2 cellular contexts compared by ENCODE assay signal in the genomic region with DNA sequence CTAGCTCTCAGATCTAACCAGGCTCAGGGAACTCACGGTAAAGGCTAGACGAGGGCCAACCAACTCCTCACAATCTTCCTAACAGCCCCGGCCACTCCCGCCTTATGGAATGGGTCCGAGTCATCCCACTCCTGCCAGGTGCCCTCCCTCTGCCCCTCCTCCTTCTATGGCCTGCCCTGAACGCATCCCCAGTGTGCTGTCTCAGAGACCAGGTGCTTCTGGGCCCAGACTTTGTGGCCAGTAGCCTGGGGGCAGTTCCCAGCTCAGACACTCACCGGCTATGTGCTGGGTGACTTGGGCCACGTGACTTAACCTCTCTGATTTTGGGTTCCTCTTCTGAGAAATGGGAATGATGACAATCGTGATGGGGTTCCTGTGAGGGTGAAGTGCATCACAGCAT.
TF ChIP-seq lines count a peak whose summit lies in the region.

No MANE protein-coding gene starts in this region.

TF ChIP-seq in GM23338, 12 proteins besides CTCF, POLR2A, EP300 and RAD21:
- no peak for TF ChIP-seq EZH2 (IDR thresholded peaks at IDR 0.05; ENCODE audit: low read depth, unreplicated experiment)
- TF ChIP-seq CREB1 (CRISPR knock-in tag; IDR thresholded peaks at IDR 0.05; ENCODE audit: low read depth), result no peak
- no peak for TF ChIP-seq JUNB (IDR thresholded peaks at IDR 0.05; ENCODE audit: unreplicated experiment)
- TF ChIP-seq, protein P1, sequence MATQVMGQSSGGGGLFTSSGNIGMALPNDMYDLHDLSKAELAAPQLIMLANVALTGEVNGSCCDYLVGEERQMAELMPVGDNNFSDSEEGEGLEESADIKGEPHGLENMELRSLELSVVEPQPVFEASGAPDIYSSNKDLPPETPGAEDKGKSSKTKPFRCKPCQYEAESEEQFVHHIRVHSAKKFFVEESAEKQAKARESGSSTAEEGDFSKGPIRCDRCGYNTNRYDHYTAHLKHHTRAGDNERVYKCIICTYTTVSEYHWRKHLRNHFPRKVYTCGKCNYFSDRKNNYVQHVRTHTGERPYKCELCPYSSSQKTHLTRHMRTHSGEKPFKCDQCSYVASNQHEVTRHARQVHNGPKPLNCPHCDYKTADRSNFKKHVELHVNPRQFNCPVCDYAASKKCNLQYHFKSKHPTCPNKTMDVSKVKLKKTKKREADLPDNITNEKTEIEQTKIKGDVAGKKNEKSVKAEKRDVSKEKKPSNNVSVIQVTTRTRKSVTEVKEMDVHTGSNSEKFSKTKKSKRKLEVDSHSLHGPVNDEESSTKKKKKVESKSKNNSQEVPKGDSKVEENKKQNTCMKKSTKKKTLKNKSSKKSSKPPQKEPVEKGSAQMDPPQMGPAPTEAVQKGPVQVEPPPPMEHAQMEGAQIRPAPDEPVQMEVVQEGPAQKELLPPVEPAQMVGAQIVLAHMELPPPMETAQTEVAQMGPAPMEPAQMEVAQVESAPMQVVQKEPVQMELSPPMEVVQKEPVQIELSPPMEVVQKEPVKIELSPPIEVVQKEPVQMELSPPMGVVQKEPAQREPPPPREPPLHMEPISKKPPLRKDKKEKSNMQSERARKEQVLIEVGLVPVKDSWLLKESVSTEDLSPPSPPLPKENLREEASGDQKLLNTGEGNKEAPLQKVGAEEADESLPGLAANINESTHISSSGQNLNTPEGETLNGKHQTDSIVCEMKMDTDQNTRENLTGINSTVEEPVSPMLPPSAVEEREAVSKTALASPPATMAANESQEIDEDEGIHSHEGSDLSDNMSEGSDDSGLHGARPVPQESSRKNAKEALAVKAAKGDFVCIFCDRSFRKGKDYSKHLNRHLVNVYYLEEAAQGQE (IDR thresholded peaks at IDR 0.05; ENCODE audit: unreplicated experiment), result no peak

TF ChIP-seq in HepG2, 621 proteins besides CTCF, POLR2A, EP300 and RAD21:
- no peak for TF ChIP-seq MEIS2 (CRISPR knock-in tag; IDR thresholded peaks at IDR 0.05)
- peak; percentile 80 for TF ChIP-seq ZMYM3 (CRISPR knock-in tag; IDR thresholded peaks at IDR 0.05)
- TF ChIP-seq ZNF768 (CRISPR knock-in tag; IDR thresholded peaks at IDR 0.05), result peak; percentile 98
- TF ChIP-seq KDM1A (CRISPR knock-in tag; IDR thresholded peaks at IDR 0.05), result 0 out of 2 replicates have a peak, but pooled peaks have one; percentile 21
